ENCODE assay signal across 7 cellular contexts in the genomic region with DNA sequence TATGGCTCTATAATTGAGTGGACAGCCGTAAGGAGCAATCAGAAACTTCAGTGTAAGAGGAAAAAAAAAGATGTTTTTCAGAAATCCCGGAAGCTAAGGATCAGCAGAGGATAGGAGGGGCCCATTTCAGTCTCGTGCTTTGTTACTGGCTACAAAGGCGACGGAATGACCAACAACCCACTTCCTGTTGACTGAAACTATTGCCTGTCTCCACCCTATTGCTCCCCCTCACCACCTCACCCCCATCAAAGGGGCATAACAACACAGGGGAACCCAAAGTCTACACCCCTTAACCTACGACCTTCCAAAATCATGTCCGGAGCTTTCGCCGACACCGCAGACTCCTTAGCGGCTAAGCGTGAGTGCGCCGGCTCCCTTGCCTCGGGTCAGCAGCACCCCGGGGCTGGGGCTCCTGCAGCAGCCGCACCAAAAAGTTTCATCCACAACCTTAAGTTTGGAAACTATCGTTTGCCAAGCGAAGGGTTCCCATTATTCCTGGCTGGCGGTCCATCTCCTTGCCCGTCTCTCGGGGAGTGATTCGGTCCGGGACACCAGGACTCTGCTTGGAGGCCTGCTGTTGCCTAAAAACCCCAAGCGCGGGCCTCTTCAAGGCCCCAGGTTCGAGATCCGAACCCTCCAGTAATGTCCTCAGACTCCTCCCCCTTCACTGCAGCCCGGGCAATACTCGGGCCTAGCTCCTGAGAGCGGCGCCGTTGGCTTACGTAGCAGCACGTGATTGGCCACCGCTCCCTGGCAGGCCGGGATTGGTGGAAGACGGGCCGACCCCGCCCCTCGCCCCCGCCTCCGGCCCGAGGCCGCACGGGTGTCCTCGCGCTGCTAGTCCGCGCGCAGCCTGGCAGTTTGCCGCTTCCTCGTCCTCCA. TPM values are rescaled to one million over a fixed set of nuclear protein-coding genes. Genes with fewer than 3 reads are reported as not detected.
DNase-seq lines count a peak whose midpoint lies in the region; ATAC-seq and TF ChIP-seq lines count a peak whose summit lies in the region.

A gene (plus strand): TSS at position 840 of the 882 bp plus-strand sequence. CDS start 53 bp downstream, outside the sequence.

- peak within 1 kb of the TSS; percentile 74 for H3K4me3 ChIP-seq in hepatocyte

- H3K9me3 ChIP-seq in hepatocyte (ENCODE audit: low read depth): no peaks in the 10 kb centered on the region

- H3K27me3 ChIP-seq in hepatocyte: no peaks in the 10 kb centered on the region

- ATAC-seq in GM18508 (IDR thresholded peaks at IDR 0.05; ENCODE audit: insufficient read depth, unreplicated experiment): peak; percentile 59
- peak; percentile 82 for ATAC-seq in HG03025 (IDR thresholded peaks at IDR 0.05; ENCODE audit: low FRiP score, unreplicated experiment)

- no peaks in the 10 kb centered on the region for H3K9me2 ChIP-seq in hepatocyte (replicated peaks; ENCODE audit: insufficient read depth)

- no peak for TF ChIP-seq CTCF in hepatocyte (IDR thresholded peaks at IDR 0.05; ENCODE audit: poor library complexity)

- H4K20me1 ChIP-seq in hepatocyte (ENCODE audit: insufficient read depth, poor library complexity, severe bottlenecking): peaks cover 24% of the 10 kb centered on the region

- peaks cover 19% of the 10 kb centered on the region for H3K4me1 ChIP-seq in hepatocyte (ENCODE audit: insufficient read depth)

- H3K27ac ChIP-seq in hepatocyte: peak within 1 kb of the TSS; percentile 97

- H3K79me2 ChIP-seq in hepatocyte: peaks cover 55% of the 10 kb centered on the region

- H2AFZ ChIP-seq in hepatocyte: peak within 1 kb of the TSS; percentile 73

- peak within 1 kb of the TSS; percentile 82 for H3K4me2 ChIP-seq in hepatocyte

- H3K36me3 ChIP-seq in hepatocyte (replicated peaks; ENCODE audit: insufficient read depth, low read depth): no peaks in the 10 kb centered on the region

- 1% methylated on average over 40 of the region's 53 CpGs for WGBS in hepatocyte (ENCODE audit: low lambda C conversion rate, missing lambda C conversion rate)

- DNase-seq in NCI-H2081 (lab: John Stamatoyannopoulos, UW) (peak; percentile 97), T1000 (lab: John Stamatoyannopoulos, UW) (peak; percentile 90), astrocyte of the hippocampus (ENCODE audit: low read depth, low spot score) (peak; percentile 100), hepatocyte (ENCODE audit: low spot score) (peak; percentile 99), renal cortical epithelial cell (ENCODE audit: low read depth) (peak; percentile 93)

RNA-seq across cellular contexts. Expression of the gene that starts here (rescaled TPM):
- total RNA-seq in hepatocyte (42.7 and 47.3 TPM in 2 replicates), renal cortical epithelial cell (59.9 and 76.1 TPM in 2 replicates)
- polyA plus RNA-seq in hepatocyte: 15.0 and 18.1 TPM in 2 replicates

Comparison
In these comparisons a context has a peak if more than half of its experiments do, and no peak if none do; other contexts are left out.
1. Peak in every context shown above with its lines: DNase-seq, ATAC-seq, H3K4me3 ChIP-seq and H3K27ac ChIP-seq.